ENCODE assay signal across 19 cellular contexts in the genomic region with DNA sequence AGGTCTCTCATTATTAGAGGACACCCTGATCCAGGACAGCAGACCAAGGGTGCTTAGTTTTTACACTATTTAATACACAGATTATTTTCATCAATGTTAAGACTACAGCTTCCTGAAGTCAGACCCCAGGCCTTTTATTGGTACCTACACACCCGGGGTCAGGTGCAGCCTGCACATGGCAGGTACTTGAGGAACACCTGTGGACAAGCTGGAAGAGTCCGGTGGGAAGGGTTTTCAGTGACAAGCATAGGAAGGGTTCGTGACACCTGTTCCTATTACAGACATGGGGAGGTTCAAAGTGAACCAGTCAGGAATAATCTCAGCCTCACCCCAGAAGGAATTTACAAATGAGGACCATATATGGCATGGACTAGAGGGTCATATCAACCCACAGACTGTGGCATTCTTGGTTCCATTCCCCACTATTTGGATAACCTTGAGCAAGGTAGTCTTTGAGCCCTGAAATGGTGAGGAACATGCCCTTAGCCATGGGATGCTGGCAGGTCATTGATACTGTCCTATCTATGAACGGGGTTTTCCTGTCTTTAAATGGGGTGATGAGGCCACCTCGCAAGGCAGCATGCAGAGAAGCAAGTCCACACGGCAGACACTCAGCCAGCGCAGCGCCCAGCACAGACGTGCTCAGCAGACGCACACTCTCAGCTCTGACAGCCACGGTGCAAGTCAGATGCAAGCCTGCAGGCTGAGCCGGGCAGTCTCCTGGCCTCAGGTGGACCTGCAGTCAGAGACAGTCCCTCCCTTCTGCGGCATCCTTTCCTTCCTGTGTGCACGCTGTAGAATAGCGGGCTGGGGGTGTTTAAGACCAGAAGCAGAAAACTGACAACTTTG.
"Had no signal": no experiment of that assay in that cellular context is flagged by ENCODE, and none has a peak within 500 bp of the region (broad histone marks: within the 10 kb centered on the region; RNA-seq: fewer than 3 reads in every experiment).

No MANE protein-coding gene starts in this region.

- H3K9me3 ChIP-seq: ascending aorta, mucosa of descending colon, prostate gland, vagina had no signal

- H3K27ac ChIP-seq: ascending aorta, neural progenitor cell, prostate gland, right atrium auricular region, stomach, vagina had no signal

- FAIRE-seq: frontal cortex had no signal

- ATAC-seq: activated CD4-positive, CD25-positive, alpha-beta regulatory T cell treated with anti-CD3 and anti-CD28 coated beads, Interleukin-2, amount 50 U/mL, for 24 hours; activated T-cell treated with anti-CD3 and anti-CD28 coated beads, Interleukin-2, amount 50 U/mL, for 72 hours; left ventricle myocardium superior; mucosa of descending colon had no signal

- H3K36me3 ChIP-seq: ascending aorta, neural progenitor cell, prostate gland, right atrium auricular region, stomach, vagina had no signal

- H3K4me2 ChIP-seq: neural progenitor cell had no signal

- H3K4me3 ChIP-seq: ascending aorta, mucosa of descending colon, neural progenitor cell, prostate gland, right atrium auricular region, stomach, vagina had no signal

- H3K27me3 ChIP-seq: ascending aorta, right atrium auricular region, vagina had no signal

- H3K9ac ChIP-seq: neural progenitor cell had no signal

- H3K4me1 ChIP-seq: ascending aorta, prostate gland, right atrium auricular region, stomach, vagina had no signal

- DNase-seq: activated effector memory CD4-positive, alpha-beta T cell treated with anti-CD3 and anti-CD28 coated beads, Interleukin-2, amount 50 U/mL, for 16 hours; activated naive CD4-positive, alpha-beta T cell treated with anti-CD3 and anti-CD28 coated beads, Interleukin-2, amount 50 U/mL, for 16 hours; activated T-cell treated with anti-CD3 and anti-CD28 coated beads, Interleukin-2, amount 50 U/mL, for 72 hours; effector CD4-positive, alpha-beta T cell; left ventricle myocardium superior; naive B cell; stimulated activated CD4-positive, alpha-beta T cell treated with anti-CD3 and anti-CD28 coated beads, Interleukin-15, amount 100 ng/mL, for 24 hours; stimulated activated CD4-positive, alpha-beta T cell treated with anti-CD3 and anti-CD28 coated beads, Interleukin-2, amount 100 ng/mL, for 48 hours; stomach; T1000; trophoblast cell had no signal
